Comparison of ENCODE assay signal across 1 cellular context in the genomic region with DNA sequence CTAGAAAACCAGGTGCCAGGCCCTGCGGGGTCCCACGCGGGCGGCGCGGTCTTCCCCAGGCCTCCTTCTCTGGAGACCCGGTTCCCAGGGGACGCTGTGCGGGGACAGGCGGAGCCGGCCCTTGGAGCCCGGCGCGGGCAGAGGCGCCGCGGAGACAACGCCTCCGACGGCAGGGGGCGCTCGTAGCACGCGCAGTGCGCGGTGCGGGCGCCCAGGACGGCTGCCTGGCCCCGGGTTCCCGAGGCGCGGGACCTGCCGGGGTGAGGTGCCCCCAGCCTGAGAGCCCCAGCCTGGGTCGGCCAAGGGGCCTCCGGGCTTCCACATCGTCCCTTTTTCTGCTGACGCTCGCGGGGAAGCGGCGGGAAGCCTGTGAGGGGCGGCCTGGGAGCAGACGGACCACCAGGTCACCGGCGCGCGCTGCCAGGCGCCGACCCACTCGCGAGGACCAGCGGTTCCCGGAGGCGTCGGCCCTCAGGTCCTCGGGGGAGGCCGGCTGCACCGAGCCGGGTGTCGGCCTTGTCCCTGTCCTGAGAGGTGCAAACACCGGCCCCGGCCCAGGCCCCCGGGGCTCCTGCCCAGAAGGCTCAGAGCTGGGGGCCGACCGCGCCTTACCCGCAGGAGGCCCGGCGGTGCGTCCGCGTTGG.
TF ChIP-seq lines count a peak whose summit lies in the region.

No MANE protein-coding gene starts in this region.

TF ChIP-seq in GM23338, 12 proteins besides CTCF, POLR2A, EP300 and RAD21 (continued from another document):
- TF ChIP-seq ZNF462 (CRISPR knock-in tag; IDR thresholded peaks at IDR 0.05) = no peak
- no peak for TF ChIP-seq REST (IDR thresholded peaks at IDR 0.05; ENCODE audit: unreplicated experiment)
